Comparison of ENCODE assay signal across 1 cellular context in genomic region chr2:167844714-167845530, GRCh38.
TF ChIP-seq lines count a peak whose summit lies in the region.

No MANE protein-coding gene starts in this region.

TF ChIP-seq in K562, 482 proteins besides CTCF, POLR2A, EP300 and RAD21 (continued from another document and continues in another):
- TF ChIP-seq USF1 (CRISPR knock-in tag; IDR thresholded peaks at IDR 0.05) (no peak), ELF2 (CRISPR knock-in tag; IDR thresholded peaks at IDR 0.05) (no peak), PREB (CRISPR knock-in tag; IDR thresholded peaks at IDR 0.05) (no peak), TAL1 (IDR thresholded peaks at IDR 0.05) (no peak), BACH1 (tag; IDR thresholded peaks at IDR 0.05) (peak; percentile 52; the same call in 1 of the 2 replicates), HDAC8 (tag; IDR thresholded peaks at IDR 0.05) (no peak), ZNF740 (CRISPR knock-in tag; IDR thresholded peaks at IDR 0.05) (peak; percentile 84; the same call in 1 of the 2 replicates), ZNF740 (tag; IDR thresholded peaks at IDR 0.05) (peak in 1 of 2 experiments; percentile 61; a peak in 1 of 4 replicates), ZNF778 (CRISPR knock-in tag; IDR thresholded peaks at IDR 0.05) (no peak), ZNF277 (CRISPR knock-in tag; IDR thresholded peaks at IDR 0.05; ENCODE audit: borderline replicate concordance) (no peak), CHD2 (IDR thresholded peaks at IDR 0.05; ENCODE audit: low read depth, low read length) (no peak), ARID2 (IDR thresholded peaks at IDR 0.05) (no peak), ZNF143 (CRISPR knock-in tag; IDR thresholded peaks at IDR 0.05) (no peak), ZNF175 (CRISPR knock-in tag; IDR thresholded peaks at IDR 0.05; ENCODE audit: low read depth) (no peak), ZBTB12 (CRISPR knock-in tag; IDR thresholded peaks at IDR 0.05) (no peak), XRCC5 (IDR thresholded peaks at IDR 0.05; ENCODE audit: low read depth, low read length) (no peak), MAZ (CRISPR knock-in tag; conservative IDR thresholded peaks at IDR 0.05 in 1 of 2, IDR thresholded peaks at IDR 0.05 in 1 of 2) (peak in 1 of 2 experiments; percentile 48; a peak in 2 of 4 replicates), MITF (IDR thresholded peaks at IDR 0.05) (no peak), PHB (CRISPR knock-in tag; IDR thresholded peaks at IDR 0.05) (no peak), ATF3 (IDR thresholded peaks at IDR 0.05) (peak; percentile 25; the same call in 1 of the 2 replicates), ATF3 (CRISPR knock-in tag; conservative IDR thresholded peaks at IDR 0.05) (no peak), ZBTB7A (IDR thresholded peaks at IDR 0.05; ENCODE audit: borderline replicate concordance, control insufficient read depth, low read depth, low read length) (no peak), HCFC1 (IDR thresholded peaks at IDR 0.05; ENCODE audit: low read depth, low read length) (no peak; the same call in 1 of the 2 replicates), VEZF1 (CRISPR knock-in tag; IDR thresholded peaks at IDR 0.05) (no peak), SMAD4 (CRISPR knock-in tag; conservative IDR thresholded peaks at IDR 0.05) (no peak), IRF1 (CRISPR knock-in tag; IDR thresholded peaks at IDR 0.05; ENCODE audit: borderline replicate concordance) (no peak), ZBTB17 (CRISPR knock-in tag; IDR thresholded peaks at IDR 0.05) (no peak), GTF2A2 (tag; IDR thresholded peaks at IDR 0.05) (no peak), ZNF77 (CRISPR knock-in tag; IDR thresholded peaks at IDR 0.05) (no peak), OTX1 (CRISPR knock-in tag; IDR thresholded peaks at IDR 0.05) (no peak), SRSF7 (optimal IDR thresholded peaks at IDR 0.05; ENCODE audit: low read depth, low read length) (no peak), ZNF436 (CRISPR knock-in tag; IDR thresholded peaks at IDR 0.05) (no peak), THAP12 (CRISPR knock-in tag; IDR thresholded peaks at IDR 0.05) (no peak), SPI1 (IDR thresholded peaks at IDR 0.05; ENCODE audit: borderline replicate concordance, low read depth, low read length) (peak; percentile 50; the same call in 1 of the 2 replicates), ZNF696 (CRISPR knock-in tag; conservative IDR thresholded peaks at IDR 0.05) (no peak), ZNF444 (CRISPR knock-in tag; IDR thresholded peaks at IDR 0.05) (no peak), SMARCB1 (IDR thresholded peaks at IDR 0.05; ENCODE audit: insufficient read length, low read depth) (no peak), ZBED1 (IDR thresholded peaks at IDR 0.05) (no peak), ZBTB34 (CRISPR knock-in tag; IDR thresholded peaks at IDR 0.05) (no peak), ZC3H11A (IDR thresholded peaks at IDR 0.05; ENCODE audit: low read depth, low read length) (no peak), ILF3 (IDR thresholded peaks at IDR 0.05; ENCODE audit: borderline replicate concordance) (no peak), ZSCAN29 (IDR thresholded peaks at IDR 0.05) (no peak), MLLT1 (IDR thresholded peaks at IDR 0.05) (no peak), CTBP1 (IDR thresholded peaks at IDR 0.05; ENCODE audit: borderline replicate concordance) (peak; percentile 24; the same call in 1 of the 2 replicates), NCOA1 (IDR thresholded peaks at IDR 0.05; ENCODE audit: low read depth) (no peak), NBN (IDR thresholded peaks at IDR 0.05; ENCODE audit: low read depth) (no peak), U2AF2 (optimal IDR thresholded peaks at IDR 0.05; ENCODE audit: low read depth, low read length) (no peak)
